16 cellular contexts compared by ENCODE assay signal in the genomic region with DNA sequence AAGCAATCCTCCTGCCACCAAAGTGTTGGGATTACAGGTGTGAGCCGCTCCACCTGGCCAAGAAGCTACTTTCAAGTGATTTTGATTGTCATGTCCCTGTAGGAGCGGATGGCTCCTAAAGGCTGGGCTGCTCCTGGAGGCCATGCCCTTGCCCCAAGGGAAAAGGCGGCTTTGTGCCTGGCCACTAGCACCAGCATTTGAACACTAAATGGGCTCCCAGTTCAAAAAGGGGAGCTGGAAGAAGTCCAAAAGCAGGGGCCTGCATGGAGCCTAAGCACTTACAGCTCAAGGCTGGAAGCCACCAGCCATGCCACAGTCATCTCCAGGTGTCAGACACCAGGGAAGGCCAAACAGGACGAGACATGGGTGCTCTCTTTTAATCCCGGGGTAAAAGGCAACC. TPM values are rescaled to one million over a fixed set of nuclear protein-coding genes. Genes with fewer than 3 reads are reported as not detected.
DNase-seq lines count a peak whose midpoint lies in the region; ATAC-seq and TF ChIP-seq lines count a peak whose summit lies in the region.
"Had no signal": no experiment of that assay in that cellular context is flagged by ENCODE, and none has a peak within 500 bp of the region (broad histone marks: within the 10 kb centered on the region; RNA-seq: fewer than 3 reads in every experiment).

No MANE protein-coding gene starts in this region.

- H3K27ac ChIP-seq in left ventricle myocardium inferior (replicated peaks) (peak overlapping the region; percentile 47), spleen (no peak overlapping the region)
- H3K27ac ChIP-seq: BLaER1 treated with 17β-estradiol and CSF1 and Interleukin-3, amounts not matched to agents 10 nM and 100 nM; GM23248; HL-60 had no signal

- ATAC-seq in left cardiac atrium (no peak), sciatic nerve (no peak), GM18498 (IDR thresholded peaks at IDR 0.05; ENCODE audit: unreplicated experiment) (no peak)
- ATAC-seq: CD8-positive, alpha-beta T cell had no signal

- WGBS in spleen, 5 donors, result 92 to 98% (median 96%) methylated on average over 5 of the region's 5 CpGs

- no peak for TF ChIP-seq POLR2A in spleen (IDR thresholded peaks at IDR 0.05)

- no peaks in the 10 kb centered on the region for H3K9me3 Mint-ChIP-seq in chondrocyte (ENCODE audit: low read depth)
- H3K9me3 Mint-ChIP-seq: CD8-positive, alpha-beta T cell had no signal

- DNase-seq in left ventricle myocardium inferior (no peak), left cardiac atrium (no peak), chondrocyte (ENCODE audit: low spot score) (peak; percentile 41), spleen (peak; percentile 48), sciatic nerve (ENCODE audit: low spot score) (no peak), NCI-H748 (lab: John Stamatoyannopoulos, UW; ENCODE audit: unreplicated experiment) (no peak)
- DNase-seq: Calu3; CD8-positive, alpha-beta T cell; GF-D8; GM23248; HCEC 1CT had no signal

- no peaks in the 10 kb centered on the region for H3K9me3 ChIP-seq in left ventricle myocardium inferior (replicated peaks)
- H3K9me3 ChIP-seq in spleen, result no peaks in the 10 kb centered on the region
- H3K9me3 ChIP-seq: BLaER1 treated with 17β-estradiol and CSF1 and Interleukin-3, amounts not matched to agents 10 nM and 100 nM had no signal

- H3K36me3 ChIP-seq in left ventricle myocardium inferior, result no peaks in the 10 kb centered on the region
- H3K36me3 ChIP-seq in spleen, result peaks cover 0 to 40% (median 5%) of the 10 kb centered on the region in 6 donors

- peaks cover 16% of the 10 kb centered on the region for H3K4me1 Mint-ChIP-seq in chondrocyte (ENCODE audit: low read depth)

- H3K4me3 ChIP-seq in left ventricle myocardium inferior, result no peak overlapping the region
- no peak overlapping the region for H3K4me3 ChIP-seq in spleen
- H3K4me3 ChIP-seq: BLaER1 treated with 17β-estradiol and CSF1 and Interleukin-3, amounts not matched to agents 10 nM and 100 nM; GM23248 had no signal

- no peak overlapping the region for H3K27ac Mint-ChIP-seq in chondrocyte (ENCODE audit: unreplicated experiment)
- H3K27ac Mint-ChIP-seq: B cell; CD8-positive, alpha-beta T cell had no signal

- H3K27me3 Mint-ChIP-seq in chondrocyte (ENCODE audit: low read depth), result no peaks in the 10 kb centered on the region
- H3K27me3 Mint-ChIP-seq: B cell had no signal

- TF ChIP-seq CTCF in left ventricle myocardium inferior (IDR thresholded peaks at IDR 0.05; ENCODE audit: borderline replicate concordance) (no peak), chondrocyte (IDR thresholded peaks at IDR 0.05) (no peak), spleen (IDR thresholded peaks at IDR 0.05 in 8 of 11, conservative IDR thresholded peaks at IDR 0.05 in 3 of 11) (no peak)

- no peaks in the 10 kb centered on the region for H3K27me3 ChIP-seq in left ventricle myocardium inferior (ENCODE audit: low read depth)
- no peaks in the 10 kb centered on the region for H3K27me3 ChIP-seq in spleen (replicated peaks in 1 of 7)
- H3K27me3 ChIP-seq: BLaER1 treated with 17β-estradiol and CSF1 and Interleukin-3, amounts not matched to agents 10 nM and 100 nM had no signal

- intact Hi-C loops in left ventricle myocardium inferior (cut with micrococcal nuclease) (no loop called here), left cardiac atrium (cut with DNase I) (loop anchor here (5.0 kb wide), 2 partner anchors 36 to 46 kb away; no protein-coding TSS in a partner anchor), spleen (cut with DNase I; ENCODE audit: low total_unique reads) (no loop called here), sciatic nerve (cut with DNase I) (no loop called here)

- H3K4me1 ChIP-seq in left ventricle myocardium inferior (peaks cover 84% of the 10 kb centered on the region), spleen (peaks cover 1 to 47% (median 33%) of the 10 kb centered on the region in 6 donors)

- H3K36me3 Mint-ChIP-seq in chondrocyte (ENCODE audit: low read depth), result no peaks in the 10 kb centered on the region

- H3K4me3 Mint-ChIP-seq in chondrocyte (ENCODE audit: unreplicated experiment), result no peak overlapping the region
- H3K4me3 Mint-ChIP-seq: B cell; CD8-positive, alpha-beta T cell had no signal

RNA-seq across cellular contexts. Expression of a gene that starts 26.8 kb away (rescaled TPM):
- 2.3 TPM for total RNA-seq in left ventricle myocardium inferior
- total RNA-seq in left cardiac atrium, result 10 to 100 TPM in 1 of 2 donors, 1 to 10 TPM in 1; 4.8 to 27.9 TPM
- 5.8 to 12.8 TPM (median 12.7 TPM) in 3 replicates for total RNA-seq in chondrocyte
- total RNA-seq in spleen, result 1 to 10 TPM; 3.7 to 7.2 (median 5.7) TPM
- 10 to 100 TPM in 1 of 3 donors, 1 to 10 TPM in 2; 8.1 to 11.4 (median 9.6) TPM for polyA plus RNA-seq in spleen
- 19.4 TPM for total RNA-seq in sciatic nerve

RNA-seq across cellular contexts. Expression of a gene that starts 41.7 kb away (rescaled TPM):
- total RNA-seq in left ventricle myocardium inferior (35.7 TPM), left cardiac atrium (10 to 100 TPM; 28.3 to 29.1 TPM), chondrocyte (20.0 to 22.1 TPM (median 22.0 TPM) in 3 replicates), spleen (10 to 100 TPM; 24.1 to 55.9 (median 32.5) TPM), sciatic nerve (27.1 TPM)
- polyA plus RNA-seq in spleen, result 10 to 100 TPM in 1 of 3 donors, 1 to 10 TPM in 2; 7.2 to 14.3 (median 8.5) TPM

RNA-seq across cellular contexts. Expression of a gene that starts 56.2 kb away (rescaled TPM):
- total RNA-seq in left ventricle myocardium inferior (not detected), left cardiac atrium (not detected), chondrocyte (not detected in 3 replicates), spleen (not detected), sciatic nerve (not detected)
- under 1 TPM in 2 of 3 donors, not detected in 1; 0.19 to 0.22 TPM for polyA plus RNA-seq in spleen
- total RNA-seq: A172; Calu3; CD8-positive, alpha-beta T cell; GM23248 had no signal
- polyA plus RNA-seq: GM23248 had no signal

RNA-seq across cellular contexts. Expression of a gene that starts 57.5 kb away (rescaled TPM):
- 30.7 TPM for total RNA-seq in left ventricle myocardium inferior
- 10 to 100 TPM; 38.9 to 39.3 TPM for total RNA-seq in left cardiac atrium
- 41.4 to 59.0 TPM (median 55.3 TPM) in 3 replicates for total RNA-seq in chondrocyte
- 10 to 100 TPM; 32.5 to 54.1 (median 38.3) TPM for total RNA-seq in spleen
- 10 to 100 TPM; 17.5 to 25.9 (median 17.5) TPM for polyA plus RNA-seq in spleen
- total RNA-seq in sciatic nerve, result 74.3 TPM

Comparison
In these comparisons a context has a peak if more than half of its experiments do, and no peak if none do; other contexts are left out.
1. intact Hi-C loops: an anchor here in left cardiac atrium (5.0 kb wide); none called in left ventricle myocardium inferior, spleen and sciatic nerve.
2. DNase-seq: peak in chondrocyte (single experiment) and spleen (single experiment); none in left ventricle myocardium inferior (single experiment), left cardiac atrium (single experiment), sciatic nerve (single experiment) and NCI-H748 (single experiment).